In genomic region chr11:67673902-67674301, GRCh38 we compare ENCODE assay signal across 22 cellular contexts. TPM values are rescaled to one million over a fixed set of nuclear protein-coding genes. Genes with fewer than 3 reads are reported as not detected.
DNase-seq lines count a peak whose midpoint lies in the region; ATAC-seq and TF ChIP-seq lines count a peak whose summit lies in the region.
"Had no signal": no experiment of that assay in that cellular context is flagged by ENCODE, and none has a peak within 500 bp of the region (broad histone marks: within the 10 kb centered on the region; RNA-seq: fewer than 3 reads in every experiment).

No MANE protein-coding gene starts in this region.

- dilution Hi-C loops in mammary epithelial cell (cut with HindIII; ENCODE audit: low sequenced_read_pairs): no loop called here

- H2BK12ac ChIP-seq in trophoblast cell (ENCODE audit: low read length): peak overlapping the region; percentile 73

- H3K9ac ChIP-seq in mammary epithelial cell (ENCODE audit: insufficient read depth, low read length): no peak overlapping the region
- no peak overlapping the region for H3K9ac ChIP-seq in trophoblast cell (ENCODE audit: low read length)

- POLR2A ChIA-PET in WTC11 (lab: Charles Lee): no interaction called here

- H3K27ac ChIP-seq in breast epithelium (peak overlapping the region; percentile 48 to 76), mammary epithelial cell (ENCODE audit: insufficient read depth, low read depth, low read length) (no peak overlapping the region), epithelial cell of prostate (peak overlapping the region; percentile 63), trophoblast cell (ENCODE audit: low read depth, low read length) (peak overlapping the region; percentile 51)
- H3K27ac ChIP-seq: SK-N-MC had no signal

- H3K4me2 ChIP-seq in mammary epithelial cell (ENCODE audit: insufficient read depth, low read depth, low read length): no peak overlapping the region
- H3K4me2 ChIP-seq in trophoblast cell (ENCODE audit: low read length): no peak overlapping the region

- intact Hi-C loops in breast epithelium (cut with DNase I; ENCODE audit: low total_unique reads) (no loop called here), mammary epithelial cell (cut with micrococcal nuclease) (no loop called here)

- no peak for TF ChIP-seq POLR2A in breast epithelium (IDR thresholded peaks at IDR 0.05)

- CTCF ChIA-PET in mammary epithelial cell (lab: Charles Lee; ENCODE audit: low non-redundant PET) (no interaction called here), WTC11 (lab: Charles Lee) (interaction anchor here (1.3 to 4.8 kb wide), 4 partner anchors 14 to 44 kb away, joined by 3 to 18 read pairs (median 7); partner anchors contain the start of gene NUDT8)

- H3K27me3 Mint-ChIP-seq in WTC11 (ENCODE audit: low read depth): no peaks in the 10 kb centered on the region; the same call in 1 of the 2 replicates

- H3K36me3 ChIP-seq in breast epithelium (no peaks in the 10 kb centered on the region), mammary epithelial cell (ENCODE audit: insufficient read depth, low read length) (no peaks in the 10 kb centered on the region), trophoblast cell (ENCODE audit: control insufficient read depth in 1 of 2, insufficient read depth in 2 of 2, low read length in 2 of 2) (no peaks in the 10 kb centered on the region)
- H3K36me3 ChIP-seq: BE2C had no signal

- peaks cover 0 to 5% of the 10 kb centered on the region in 2 donors for H3K27me3 ChIP-seq in breast epithelium
- peaks cover 1% of the 10 kb centered on the region for H3K27me3 ChIP-seq in mammary epithelial cell (ENCODE audit: insufficient read depth, low read length)
- H3K27me3 ChIP-seq in trophoblast cell (ENCODE audit: insufficient read depth, low read length): no peaks in the 10 kb centered on the region

- TF ChIP-seq CTCF in breast epithelium (IDR thresholded peaks at IDR 0.05) (no peak), mammary epithelial cell (conservative IDR thresholded peaks at IDR 0.05 in 1 of 2, IDR thresholded peaks at IDR 0.05 in 1 of 2; ENCODE audit: extremely low read depth in 1 of 2, insufficient read depth in 1 of 2, low read depth in 1 of 2, low read length in 2 of 2) (no peak), WTC11 (IDR thresholded peaks at IDR 0.05) (no peak)

- DNase-seq in breast epithelium (ENCODE audit: low spot score in 2 of 2): no peak
- DNase-seq in mammary epithelial cell: no peak
- no peak for DNase-seq in epithelial cell of prostate (ENCODE audit: low read depth, low spot score)
- DNase-seq in trophoblast cell: no peak
- no peak for DNase-seq in WTC11 (ENCODE audit: low spot score)
- no peak for DNase-seq in Kasumi-1 (lab: John Stamatoyannopoulos, UW)
- DNase-seq: 8988T; BE2C; CD4-positive, alpha-beta memory T cell; GDM1; GOT3; KG1; NCI-H1048; NCI-H146; NCI-H2081 treated with DMSO at 0.1 percent for 48 hours; NCI-H82; Right ventricle myocardium superior had no signal

- no peak overlapping the region for H3K23ac ChIP-seq in trophoblast cell (ENCODE audit: low read length)

- H3K27ac Mint-ChIP-seq in WTC11: no peak overlapping the region
- H3K27ac Mint-ChIP-seq: CD4-positive, alpha-beta memory T cell had no signal

- H3K18ac ChIP-seq in trophoblast cell (ENCODE audit: low read length): peak overlapping the region; percentile 79

- 67% methylated on average over 4 of the region's 8 CpGs for WGBS in mammary epithelial cell (ENCODE audit: low coverage, missing lambda C conversion rate)
- no CpG with 5 or more reads among the region's 8 CpGs for WGBS in trophoblast cell (ENCODE audit: extremely low coverage, insufficient coverage, insufficient read length)

- in situ Hi-C loops in mammary epithelial cell (cut with MboI; ENCODE audit: low sequenced_read_pairs in 2 of 2): no loop called here

- peaks cover 23% of the 10 kb centered on the region for H3K79me1 ChIP-seq in trophoblast cell (ENCODE audit: low read length)

- H3K4me3 Mint-ChIP-seq in WTC11: no peak overlapping the region
- H3K4me3 Mint-ChIP-seq: CD4-positive, alpha-beta memory T cell had no signal

- H3K9me3 ChIP-seq in breast epithelium (no peaks in the 10 kb centered on the region), mammary epithelial cell (replicated peaks; ENCODE audit: insufficient read depth, low read length) (no peaks in the 10 kb centered on the region), trophoblast cell (ENCODE audit: insufficient read depth, low read depth, low read length) (no peaks in the 10 kb centered on the region)
- H3K9me3 ChIP-seq: BE2C had no signal

- peak overlapping the region; percentile 11 for H3K4ac ChIP-seq in trophoblast cell (ENCODE audit: low read depth, low read length)

- H4K8ac ChIP-seq in trophoblast cell (ENCODE audit: low read depth, low read length): peak overlapping the region; percentile 67

- no TSS peak for BruUV-seq in mammary epithelial cell (replicated peaks; lab: Mats Ljungman, UMichigan)

- H2BK120ac ChIP-seq in trophoblast cell (ENCODE audit: insufficient read depth, low read length, poor library complexity): peak overlapping the region; percentile 99

- H3K4me1 ChIP-seq in breast epithelium (peaks cover 0 to 4% of the 10 kb centered on the region in 2 donors), mammary epithelial cell (ENCODE audit: insufficient read depth, low read length) (peaks cover 16% of the 10 kb centered on the region), trophoblast cell (ENCODE audit: control insufficient read depth in 1 of 2, insufficient read depth in 2 of 2, low read length in 2 of 2) (peaks cover 22 to 23% of the 10 kb centered on the region in 2 experiments)
- H3K4me1 ChIP-seq: BE2C had no signal

- H3K4me1 Mint-ChIP-seq in WTC11: peaks cover 20% of the 10 kb centered on the region
- H3K4me1 Mint-ChIP-seq: CD4-positive, alpha-beta memory T cell had no signal

- peak overlapping the region; percentile 55 for H4K12ac ChIP-seq in trophoblast cell (ENCODE audit: low read depth, low read length)

- H4K91ac ChIP-seq in trophoblast cell (ENCODE audit: low read depth, low read length): peak overlapping the region; percentile 97

- H2AFZ ChIP-seq in mammary epithelial cell (ENCODE audit: low read depth, low read length): no peak overlapping the region
- peak overlapping the region; percentile 70 for H2AFZ ChIP-seq in trophoblast cell (ENCODE audit: insufficient read depth, low read length, poor library complexity)

- H3K79me2 ChIP-seq in mammary epithelial cell (ENCODE audit: insufficient read depth, low read length) (no peaks in the 10 kb centered on the region), trophoblast cell (ENCODE audit: control insufficient read depth, insufficient read depth, low read length, poor library complexity) (peaks cover 12% of the 10 kb centered on the region)

- H2BK5ac ChIP-seq in trophoblast cell (ENCODE audit: low read depth, low read length, poor library complexity): peak overlapping the region; percentile 88

- H4K20me1 ChIP-seq in mammary epithelial cell (ENCODE audit: insufficient read depth, low read length): no peaks in the 10 kb centered on the region

- H3K4me3 ChIP-seq in breast epithelium (peak overlapping the region in 2 of 3 donors; percentile 30 to 55), mammary epithelial cell (replicated peaks in 1 of 3; ENCODE audit: insufficient read depth in 1 of 3, low read depth in 2 of 3, low read length in 3 of 3) (no peak overlapping the region), trophoblast cell (ENCODE audit: low read depth, low read length) (no peak overlapping the region)
- H3K4me3 ChIP-seq: GM12878, SK-N-MC had no signal

- peak overlapping the region; percentile 65 for H2AK5ac ChIP-seq in trophoblast cell (ENCODE audit: low read length)

- ATAC-seq in WTC11 (no peak), HG02840 (IDR thresholded peaks at IDR 0.05; ENCODE audit: low FRiP score, unreplicated experiment) (no peak), GM19467 (IDR thresholded peaks at IDR 0.05; ENCODE audit: unreplicated experiment) (no peak)
- ATAC-seq: GM12878 had no signal

- peaks cover 7% of the 10 kb centered on the region for H3K9me3 Mint-ChIP-seq in WTC11

- peak overlapping the region; percentile 82 for H3K14ac ChIP-seq in trophoblast cell (ENCODE audit: low read length)

- H3K36me3 Mint-ChIP-seq in WTC11: peaks cover 3% of the 10 kb centered on the region; the same call in 1 of the 2 replicates
- H3K36me3 Mint-ChIP-seq: CD4-positive, alpha-beta memory T cell had no signal

TF ChIP-seq in WTC11, 78 proteins besides CTCF, POLR2A, EP300 and RAD21:
- TF ChIP-seq OVOL2 (CRISPR knock-in tag; IDR thresholded peaks at IDR 0.05; ENCODE audit: borderline replicate concordance) (no peak), NR1H2 (CRISPR knock-in tag; IDR thresholded peaks at IDR 0.05) (no peak), ZNF416 (CRISPR knock-in tag; IDR thresholded peaks at IDR 0.05) (no peak)

RNA-seq across cellular contexts. Expression of gene ALDH3B2, which starts 0.5 kb away (rescaled TPM):
- total RNA-seq in breast epithelium (10 to 100 TPM in 2 of 3 donors, under 1 TPM in 1; 0.32 to 62.3 (median 44.1) TPM), mammary epithelial cell (1 to 10 TPM in 1 of 2 donors, under 1 TPM in 1; 0.17 to 1.1 TPM), WTC11 (2021) (0.13 to 0.30 TPM (median 0.30 TPM) in 3 replicates)
- 0.65 TPM for polyA plus RNA-seq in mammary epithelial cell
- polyA minus RNA-seq in mammary epithelial cell: not detected
- polyA plus RNA-seq in trophoblast cell (2013): 5.8 and 6.9 TPM in 2 replicates
- total RNA-seq: CD4-positive, alpha-beta memory T cell; MCF 10A; Right ventricle myocardium superior had no signal
- polyA plus RNA-seq: CD4-positive, alpha-beta memory T cell had no signal

RNA-seq across cellular contexts. Expression of gene ACY3, which starts 23.4 kb away (rescaled TPM):
- total RNA-seq in breast epithelium (under 1 TPM in 2 of 3 donors, not detected in 1; 0.66 to 0.73 TPM), mammary epithelial cell (under 1 TPM in 1 of 2 donors, not detected in 1; 0.24 TPM), WTC11 (2021) (0.27 TPM in 1 of 3 replicates, not detected in the others)
- polyA plus RNA-seq in mammary epithelial cell: 0.08 TPM
- polyA minus RNA-seq in mammary epithelial cell: not detected
- not detected in 2 replicates for polyA plus RNA-seq in trophoblast cell (2013)
- total RNA-seq: CD4-positive, alpha-beta memory T cell; MCF 10A; Right ventricle myocardium superior had no signal

RNA-seq across cellular contexts. Expression of gene TBX10, which starts 34.3 kb away (rescaled TPM):
- total RNA-seq in breast epithelium: not detected
- not detected for total RNA-seq in mammary epithelial cell
- not detected for polyA plus RNA-seq in mammary epithelial cell
- polyA minus RNA-seq in mammary epithelial cell: not detected
- polyA plus RNA-seq in trophoblast cell (2013): not detected in 2 replicates
- 0.21 TPM in 1 of 3 replicates, not detected in the others for total RNA-seq in WTC11 (2021)
- total RNA-seq: CD4-positive, alpha-beta memory T cell; MCF 10A had no signal
- polyA plus RNA-seq: CD4-positive, alpha-beta memory T cell had no signal

RNA-seq across cellular contexts. Expression of gene NUDT8, which starts 44.2 kb away (rescaled TPM):
- total RNA-seq in breast epithelium (10 to 100 TPM in 2 of 3 donors, 1 to 10 TPM in 1; 9.7 to 15.1 (median 12.0) TPM), mammary epithelial cell (10 to 100 TPM in 1 of 2 donors, 1 to 10 TPM in 1; 4.2 to 13.4 TPM), WTC11 (2021) (7.6 to 8.3 TPM (median 7.8 TPM) in 3 replicates)
- 4.8 TPM for polyA plus RNA-seq in mammary epithelial cell
- polyA minus RNA-seq in mammary epithelial cell: not detected
- 7.4 and 7.6 TPM in 2 replicates for polyA plus RNA-seq in trophoblast cell (2013)

Comparison
In these comparisons a context has a peak if more than half of its experiments do, and no peak if none do; other contexts are left out.
1. H3K4me3 ChIP-seq: peak in breast epithelium (2 of 3); none in mammary epithelial cell (0 of 3) and trophoblast cell (single experiment).